In the genomic region with DNA sequence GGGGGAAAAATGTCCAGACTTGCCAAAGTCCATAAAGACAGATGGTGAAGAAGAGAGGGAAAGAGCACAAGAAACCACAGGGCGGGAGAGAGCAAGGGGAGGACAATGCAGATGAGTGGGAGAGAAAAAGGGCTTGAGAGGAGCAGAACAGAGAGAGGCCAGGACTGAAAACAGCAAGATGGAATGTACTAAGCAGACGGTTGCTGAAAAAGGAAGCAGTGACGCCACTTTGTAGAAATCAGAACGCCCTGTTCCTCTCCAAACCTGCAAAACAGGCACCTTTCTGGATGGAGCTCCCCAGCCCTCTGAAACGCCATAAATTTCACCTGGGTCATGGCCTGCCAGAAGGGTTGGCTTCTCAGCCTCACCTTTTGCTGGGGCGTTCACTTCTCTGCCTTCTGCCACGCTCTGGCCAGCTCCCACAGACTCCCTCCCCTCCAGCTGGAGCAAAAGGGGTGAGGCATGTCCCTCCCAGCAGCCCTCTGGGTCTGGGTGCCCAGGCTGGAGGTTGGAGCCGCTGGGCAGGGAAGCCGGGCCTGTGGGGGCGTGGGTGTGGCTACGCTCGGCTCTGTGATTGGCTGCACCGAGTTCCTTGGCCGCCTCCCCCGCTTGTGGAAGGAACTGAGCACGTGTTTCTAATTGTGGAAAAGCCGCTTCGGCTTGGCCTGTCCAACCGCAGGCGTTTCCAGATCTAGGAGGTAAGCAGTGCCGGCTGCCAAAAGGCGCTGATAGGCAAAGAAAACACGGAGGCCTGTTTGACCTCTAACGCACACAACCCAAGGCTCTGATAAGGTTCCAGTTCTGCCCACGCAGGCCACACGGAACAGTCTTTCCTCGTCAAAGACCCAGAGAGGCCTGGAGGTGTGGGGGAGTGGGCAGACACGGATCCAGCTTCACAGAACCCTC, we compare ENCODE assay signal across 1 cellular context.
TF ChIP-seq lines count a peak whose summit lies in the region.

No MANE protein-coding gene starts in this region.

TF ChIP-seq in IMR-90, 13 proteins besides CTCF, POLR2A, EP300 and RAD21:
- TF ChIP-seq CHD1 (IDR thresholded peaks at IDR 0.05; ENCODE audit: low read depth, low read length) = no peak
- TF ChIP-seq, protein P1, sequence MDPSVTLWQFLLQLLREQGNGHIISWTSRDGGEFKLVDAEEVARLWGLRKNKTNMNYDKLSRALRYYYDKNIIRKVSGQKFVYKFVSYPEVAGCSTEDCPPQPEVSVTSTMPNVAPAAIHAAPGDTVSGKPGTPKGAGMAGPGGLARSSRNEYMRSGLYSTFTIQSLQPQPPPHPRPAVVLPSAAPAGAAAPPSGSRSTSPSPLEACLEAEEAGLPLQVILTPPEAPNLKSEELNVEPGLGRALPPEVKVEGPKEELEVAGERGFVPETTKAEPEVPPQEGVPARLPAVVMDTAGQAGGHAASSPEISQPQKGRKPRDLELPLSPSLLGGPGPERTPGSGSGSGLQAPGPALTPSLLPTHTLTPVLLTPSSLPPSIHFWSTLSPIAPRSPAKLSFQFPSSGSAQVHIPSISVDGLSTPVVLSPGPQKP (IDR thresholded peaks at IDR 0.05; ENCODE audit: borderline replicate concordance, low read depth, low read length) = no peak
- no peak for TF ChIP-seq MAFK (IDR thresholded peaks at IDR 0.05; ENCODE audit: low read depth, low read length)
- TF ChIP-seq RFX5 (IDR thresholded peaks at IDR 0.05; ENCODE audit: low read depth, low read length) = no peak
- no peak for TF ChIP-seq BHLHE40 (IDR thresholded peaks at IDR 0.05; ENCODE audit: low read depth, low read length)
- no peak for TF ChIP-seq CEBPB (IDR thresholded peaks at IDR 0.05; ENCODE audit: low read depth, low read length)
- no peak for TF ChIP-seq RCOR1 (IDR thresholded peaks at IDR 0.05; ENCODE audit: insufficient replicate concordance, low read length)
- no peak for TF ChIP-seq MXI1 (IDR thresholded peaks at IDR 0.05; ENCODE audit: borderline replicate concordance, low read depth, low read length)
- TF ChIP-seq NFE2L2 (IDR thresholded peaks at IDR 0.05; ENCODE audit: low read depth, low read length) = no peak
- TF ChIP-seq, protein P2, sequence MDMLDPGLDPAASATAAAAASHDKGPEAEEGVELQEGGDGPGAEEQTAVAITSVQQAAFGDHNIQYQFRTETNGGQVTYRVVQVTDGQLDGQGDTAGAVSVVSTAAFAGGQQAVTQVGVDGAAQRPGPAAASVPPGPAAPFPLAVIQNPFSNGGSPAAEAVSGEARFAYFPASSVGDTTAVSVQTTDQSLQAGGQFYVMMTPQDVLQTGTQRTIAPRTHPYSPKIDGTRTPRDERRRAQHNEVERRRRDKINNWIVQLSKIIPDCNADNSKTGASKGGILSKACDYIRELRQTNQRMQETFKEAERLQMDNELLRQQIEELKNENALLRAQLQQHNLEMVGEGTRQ (IDR thresholded peaks at IDR 0.05; ENCODE audit: low read depth, low read length) = no peak
- TF ChIP-seq SMC3 (IDR thresholded peaks at IDR 0.05; ENCODE audit: low read depth, low read length) = no peak
- TF ChIP-seq FOS (IDR thresholded peaks at IDR 0.05; ENCODE audit: low read depth, low read length) = no peak
- no peak for TF ChIP-seq MAZ (IDR thresholded peaks at IDR 0.05; ENCODE audit: borderline replicate concordance, low read depth, low read length)
TF ChIP-seq in IMR-90: peak in this region for 0.
